In genomic region chr6:143158113-143158581, GRCh38 we compare ENCODE assay signal across 16 cellular contexts.
DNase-seq lines count a peak whose midpoint lies in the region; ATAC-seq and TF ChIP-seq lines count a peak whose summit lies in the region.
"Had no signal": no experiment of that assay in that cellular context is flagged by ENCODE, and none has a peak within 500 bp of the region (broad histone marks: within the 10 kb centered on the region; RNA-seq: fewer than 3 reads in every experiment).

No MANE protein-coding gene starts in this region.

- H3K79me2 ChIP-seq in ACC112 (ENCODE audit: control insufficient read depth, insufficient read depth, low read length, unreplicated experiment): no peaks in the 10 kb centered on the region

- H3K27me3 ChIP-seq in ACC112 (ENCODE audit: insufficient read depth, low read length): no peaks in the 10 kb centered on the region
- H3K27me3 ChIP-seq: gastroesophageal sphincter had no signal

- ATAC-seq in activated naive CD8-positive, alpha-beta T cell treated with anti-CD3 and anti-CD28 coated beads, Interleukin-2, amount 50 U/mL, for 24 hours: peak; percentile 83
- ATAC-seq in HG03045 (IDR thresholded peaks at IDR 0.05; ENCODE audit: unreplicated experiment): no peak
- ATAC-seq: gastroesophageal sphincter, psoas muscle had no signal

- TF ChIP-seq CTCF in HFFc6 (IDR thresholded peaks at IDR 0.05): no peak

- no peak overlapping the region for H3K4me3 ChIP-seq in ACC112 (ENCODE audit: low read depth, low read length)
- H3K4me3 ChIP-seq: gastroesophageal sphincter, psoas muscle had no signal

- no peaks in the 10 kb centered on the region for H3K9me3 Mint-ChIP-seq in HFFc6
- H3K9me3 Mint-ChIP-seq in activated naive CD8-positive, alpha-beta T cell treated with anti-CD3 and anti-CD28 coated beads, Interleukin-2, amount 50 U/mL, for 24 hours: no peaks in the 10 kb centered on the region
- H3K9me3 Mint-ChIP-seq in T-helper 2 cell treated with Interferon-gamma antibody and Interleukin-4, amounts not matched to agents 5 μg/mL and 100 μg/mL, for 36 hours: peaks cover 2% of the 10 kb centered on the region
- H3K9me3 Mint-ChIP-seq: activated CD4-positive, alpha-beta T cell treated with anti-CD3 and anti-CD28 coated beads, Interleukin-2, amount 10 ng/mL, durations not matched to agents 24 days and 14 days had no signal

- no peak overlapping the region for H2AFZ ChIP-seq in ACC112 (ENCODE audit: low read length, unreplicated experiment)

- H3K4me3 Mint-ChIP-seq in HFFc6: peak overlapping the region; percentile 22; the same call in 1 of the 2 replicates
- H3K4me3 Mint-ChIP-seq in activated naive CD8-positive, alpha-beta T cell treated with anti-CD3 and anti-CD28 coated beads, Interleukin-2, amount 50 U/mL, for 24 hours: no peak overlapping the region
- H3K4me3 Mint-ChIP-seq in T-helper 2 cell treated with Interferon-gamma antibody and Interleukin-4, amounts not matched to agents 5 μg/mL and 100 μg/mL, for 36 hours: no peak overlapping the region
- H3K4me3 Mint-ChIP-seq: activated CD4-positive, alpha-beta T cell treated with anti-CD3 and anti-CD28 coated beads, Interleukin-2, amount 10 ng/mL, durations not matched to agents 24 days and 14 days; B cell had no signal

- H3K36me3 Mint-ChIP-seq in HFFc6 (ENCODE audit: low read depth): peaks cover 18% of the 10 kb centered on the region
- H3K36me3 Mint-ChIP-seq in activated naive CD8-positive, alpha-beta T cell treated with anti-CD3 and anti-CD28 coated beads, Interleukin-2, amount 50 U/mL, for 24 hours (ENCODE audit: low read depth): no peaks in the 10 kb centered on the region
- H3K36me3 Mint-ChIP-seq in T-helper 2 cell treated with Interferon-gamma antibody and Interleukin-4, amounts not matched to agents 5 μg/mL and 100 μg/mL, for 36 hours (ENCODE audit: low read depth): no peaks in the 10 kb centered on the region

- H3K27ac Mint-ChIP-seq in HFFc6: peak overlapping the region; percentile 34
- no peak overlapping the region for H3K27ac Mint-ChIP-seq in activated naive CD8-positive, alpha-beta T cell treated with anti-CD3 and anti-CD28 coated beads, Interleukin-2, amount 50 U/mL, for 24 hours
- no peak overlapping the region for H3K27ac Mint-ChIP-seq in T-helper 2 cell treated with Interferon-gamma antibody and Interleukin-4, amounts not matched to agents 5 μg/mL and 100 μg/mL, for 36 hours
- H3K27ac Mint-ChIP-seq: activated CD4-positive, alpha-beta T cell treated with anti-CD3 and anti-CD28 coated beads, Interleukin-2, amount 10 ng/mL, durations not matched to agents 24 days and 14 days; B cell had no signal

- no peak for DNase-seq in HFFc6
- no peak for DNase-seq in activated naive CD8-positive, alpha-beta T cell treated with anti-CD3 and anti-CD28 coated beads, Interleukin-2, amount 50 U/mL, for 24 hours
- peak; percentile 46 for DNase-seq in kidney tubule cell (ENCODE audit: low spot score)
- DNase-seq in T-helper 2 cell treated with Interferon-gamma antibody and Interleukin-4, amounts not matched to agents 5 μg/mL and 100 μg/mL, for 36 hours (ENCODE audit: low spot score): no peak
- no peak for DNase-seq in NCI-H2107 (lab: John Stamatoyannopoulos, UW)
- no peak for DNase-seq in activated T-cell treated with anti-CD3 and anti-CD28 coated beads for 4 hours
- DNase-seq: activated CD4-positive, alpha-beta T cell treated with anti-CD3 and anti-CD28 coated beads, Interleukin-2, amount 10 ng/mL, durations not matched to agents 24 days and 14 days; activated T-cell treated with anti-CD3 and anti-CD28 coated beads, Interleukin-2, amount 50 U/mL, for 48 hours; anterior cingulate cortex; NCI-H2227 treated with DMSO at 0.1 percent for 48 hours; psoas muscle; T-helper 1 cell had no signal

- H3K36me3 ChIP-seq in ACC112 (ENCODE audit: insufficient read depth, low read length): no peaks in the 10 kb centered on the region
- H3K36me3 ChIP-seq: gastroesophageal sphincter had no signal

- H3K4me1 ChIP-seq in ACC112 (ENCODE audit: control insufficient read depth, insufficient read depth, low read length, unreplicated experiment): peaks cover 25% of the 10 kb centered on the region

- peaks cover 63% of the 10 kb centered on the region for H3K4me1 Mint-ChIP-seq in HFFc6 (ENCODE audit: low read depth)
- H3K4me1 Mint-ChIP-seq in activated naive CD8-positive, alpha-beta T cell treated with anti-CD3 and anti-CD28 coated beads, Interleukin-2, amount 50 U/mL, for 24 hours: peaks cover 12% of the 10 kb centered on the region
- no peaks in the 10 kb centered on the region for H3K4me1 Mint-ChIP-seq in T-helper 2 cell treated with Interferon-gamma antibody and Interleukin-4, amounts not matched to agents 5 μg/mL and 100 μg/mL, for 36 hours (ENCODE audit: low read depth)
- H3K4me1 Mint-ChIP-seq: activated CD4-positive, alpha-beta T cell treated with anti-CD3 and anti-CD28 coated beads, Interleukin-2, amount 10 ng/mL, durations not matched to agents 24 days and 14 days; B cell had no signal

- H3K27ac ChIP-seq in ACC112 (ENCODE audit: low read depth, low read length): 0 out of 2 replicates have a peak overlapping the region, but pooled peaks have one; percentile 23
- H3K27ac ChIP-seq: gastroesophageal sphincter, psoas muscle had no signal

- no peaks in the 10 kb centered on the region for H3K27me3 Mint-ChIP-seq in HFFc6 (ENCODE audit: insufficient read depth)
- H3K27me3 Mint-ChIP-seq in activated naive CD8-positive, alpha-beta T cell treated with anti-CD3 and anti-CD28 coated beads, Interleukin-2, amount 50 U/mL, for 24 hours: no peaks in the 10 kb centered on the region
- no peaks in the 10 kb centered on the region for H3K27me3 Mint-ChIP-seq in T-helper 2 cell treated with Interferon-gamma antibody and Interleukin-4, amounts not matched to agents 5 μg/mL and 100 μg/mL, for 36 hours (ENCODE audit: low read depth)
- H3K27me3 Mint-ChIP-seq: activated CD4-positive, alpha-beta T cell treated with anti-CD3 and anti-CD28 coated beads, Interleukin-2, amount 10 ng/mL, durations not matched to agents 24 days and 14 days; B cell had no signal
